23 cellular contexts compared by ENCODE assay signal in genomic region chr1:218692808-218693207, GRCh38.
DNase-seq lines count a peak whose midpoint lies in the region; ATAC-seq, FAIRE-seq and TF ChIP-seq lines count a peak whose summit lies in the region.
"Had no signal": no experiment of that assay in that cellular context is flagged by ENCODE, and none has a peak within 500 bp of the region (broad histone marks: within the 10 kb centered on the region; RNA-seq: fewer than 3 reads in every experiment).

No MANE protein-coding gene starts in this region.

- DNase-seq in mammary epithelial cell = no peak
- no peak for DNase-seq in breast epithelium (ENCODE audit: low spot score in 2 of 2)
- peak; percentile 14 for DNase-seq in NCI-H69 (lab: John Stamatoyannopoulos, UW)
- DNase-seq in endodermal cell = no peak
- peak; percentile 51 for DNase-seq in retina
- DNase-seq in D721Med (ENCODE audit: insufficient read length, low spot score) = no peak
- no peak for DNase-seq in NCI-H1048 (lab: John Stamatoyannopoulos, UW)
- DNase-seq: CD4-positive, alpha-beta memory T cell; DMS53; EL; NCI-H1417 treated with DMSO at 0.1 percent for 48 hours; NCI-H2029; NCI-H2171 treated with DMSO at 0.1 percent for 48 hours; NCI-H748 treated with DMSO at 0.1 percent for 48 hours had no signal

- H3K4me2 ChIP-seq in mammary epithelial cell (ENCODE audit: insufficient read depth, low read depth, low read length) = no peak overlapping the region
- H3K4me2 ChIP-seq: A549, BLaER1, GM23338 had no signal

- no TSS peak for BruUV-seq in mammary epithelial cell (replicated peaks; lab: Mats Ljungman, UMichigan)

- no peak overlapping the region for H3K9ac ChIP-seq in mammary epithelial cell (ENCODE audit: insufficient read depth, low read length)
- no peak overlapping the region for H3K9ac ChIP-seq in endodermal cell (ENCODE audit: extremely low read depth, low read length, poor library complexity, severe bottlenecking)
- H3K9ac ChIP-seq: BLaER1 had no signal

- dilution Hi-C loops in mammary epithelial cell (cut with HindIII; ENCODE audit: low sequenced_read_pairs) = no loop called here

- no peak for TF ChIP-seq CTCF in mammary epithelial cell (conservative IDR thresholded peaks at IDR 0.05 in 1 of 2, IDR thresholded peaks at IDR 0.05 in 1 of 2; ENCODE audit: extremely low read depth in 1 of 2, insufficient read depth in 1 of 2, low read depth in 1 of 2, low read length in 2 of 2)
- TF ChIP-seq CTCF in breast epithelium (IDR thresholded peaks at IDR 0.05) = no peak
- no peak for TF ChIP-seq CTCF in endodermal cell (conservative IDR thresholded peaks at IDR 0.05)
- TF ChIP-seq CTCF in D721Med (IDR thresholded peaks at IDR 0.05; ENCODE audit: insufficient read depth, missing control alignments) = no peak

- H3K4me3 ChIP-seq in mammary epithelial cell (replicated peaks in 1 of 3; ENCODE audit: insufficient read depth in 1 of 3, low read depth in 2 of 3, low read length in 3 of 3) = no peak overlapping the region
- no peak overlapping the region for H3K4me3 ChIP-seq in breast epithelium
- H3K4me3 ChIP-seq in endodermal cell (ENCODE audit: low read length) = peak overlapping the region; percentile 9
- H3K4me3 ChIP-seq: A549, BLaER1, GM12878, GM23338, K562, SK-N-MC had no signal

- peaks cover 5% of the 10 kb centered on the region for H3K9me3 Mint-ChIP-seq in endodermal cell
- H3K9me3 Mint-ChIP-seq: GM23338 had no signal

- no peaks in the 10 kb centered on the region for H3K27me3 Mint-ChIP-seq in endodermal cell (ENCODE audit: insufficient read depth)
- H3K27me3 Mint-ChIP-seq: CD4-positive, alpha-beta memory T cell had no signal

- 100% methylated on average over 2 of the region's 2 CpGs for WGBS in mammary epithelial cell (ENCODE audit: low coverage, missing lambda C conversion rate)
- WGBS in endodermal cell (ENCODE audit: insufficient coverage in 1 of 2, insufficient read length in 1 of 2), 2 experiments = 43 to 81% methylated on average over 1 to 2 of the region's 2 CpGs

- no peaks in the 10 kb centered on the region for H4K20me1 ChIP-seq in mammary epithelial cell (ENCODE audit: insufficient read depth, low read length)
- H4K20me1 ChIP-seq: BLaER1 had no signal

- no peaks in the 10 kb centered on the region for H3K4me1 Mint-ChIP-seq in endodermal cell
- H3K4me1 Mint-ChIP-seq: CD4-positive, alpha-beta memory T cell had no signal

- peak overlapping the region; percentile 67 for H2AFZ ChIP-seq in mammary epithelial cell (ENCODE audit: low read depth, low read length)
- H2AFZ ChIP-seq: GM23338 had no signal

- no peaks in the 10 kb centered on the region for H3K36me3 ChIP-seq in mammary epithelial cell (ENCODE audit: insufficient read depth, low read length)
- no peaks in the 10 kb centered on the region for H3K36me3 ChIP-seq in breast epithelium
- H3K36me3 ChIP-seq in endodermal cell (ENCODE audit: control insufficient read depth, insufficient read depth, low read length) = no peaks in the 10 kb centered on the region
- H3K36me3 ChIP-seq: BLaER1 had no signal

- H3K36me3 Mint-ChIP-seq in endodermal cell (ENCODE audit: low read depth) = no peaks in the 10 kb centered on the region
- H3K36me3 Mint-ChIP-seq: CD4-positive, alpha-beta memory T cell had no signal

- H3K4me3 Mint-ChIP-seq in endodermal cell = no peak overlapping the region
- H3K4me3 Mint-ChIP-seq: CD4-positive, alpha-beta memory T cell; GM23338 had no signal

- H3K27me3 ChIP-seq in mammary epithelial cell (ENCODE audit: insufficient read depth, low read length) = no peaks in the 10 kb centered on the region
- H3K27me3 ChIP-seq in breast epithelium = no peaks in the 10 kb centered on the region
- H3K27me3 ChIP-seq in endodermal cell (ENCODE audit: control insufficient read depth, insufficient read depth, low read length, poor library complexity, severe bottlenecking) = no peaks in the 10 kb centered on the region
- H3K27me3 ChIP-seq: BLaER1 had no signal

- H3K79me2 ChIP-seq in mammary epithelial cell (ENCODE audit: insufficient read depth, low read length) = no peaks in the 10 kb centered on the region

- TF ChIP-seq POLR2A in breast epithelium (IDR thresholded peaks at IDR 0.05) = no peak

- intact Hi-C loops in mammary epithelial cell (cut with micrococcal nuclease) = no loop called here
- intact Hi-C loops in breast epithelium (cut with DNase I; ENCODE audit: low total_unique reads) = no loop called here

- CTCF ChIA-PET in mammary epithelial cell (lab: Charles Lee; ENCODE audit: low non-redundant PET) = no interaction called here

- H3K9me3 ChIP-seq in mammary epithelial cell (replicated peaks; ENCODE audit: insufficient read depth, low read length) = peaks cover 5% of the 10 kb centered on the region
- H3K9me3 ChIP-seq in breast epithelium = no peaks in the 10 kb centered on the region
- peaks cover 13% of the 10 kb centered on the region for H3K9me3 ChIP-seq in endodermal cell (ENCODE audit: control insufficient read depth, low read length)
- H3K9me3 ChIP-seq: A549, BLaER1 had no signal

- no peak overlapping the region for H3K27ac Mint-ChIP-seq in endodermal cell
- H3K27ac Mint-ChIP-seq: CD4-positive, alpha-beta memory T cell; GM23338 had no signal

- H3K4me1 ChIP-seq in mammary epithelial cell (ENCODE audit: insufficient read depth, low read length) (no peaks in the 10 kb centered on the region), breast epithelium (no peaks in the 10 kb centered on the region), endodermal cell (ENCODE audit: control insufficient read depth, insufficient read depth, low read length) (peaks cover 4% of the 10 kb centered on the region)
- H3K4me1 ChIP-seq: A549 had no signal

- no peak overlapping the region for H3K27ac ChIP-seq in mammary epithelial cell (ENCODE audit: insufficient read depth, low read depth, low read length)
- no peak overlapping the region for H3K27ac ChIP-seq in breast epithelium
- no peak overlapping the region for H3K27ac ChIP-seq in endodermal cell (ENCODE audit: low read depth, low read length)
- H3K27ac ChIP-seq: BLaER1, SK-N-MC had no signal

- no peak for ATAC-seq in HG02885 (IDR thresholded peaks at IDR 0.05; ENCODE audit: poor library complexity, unreplicated experiment)
- ATAC-seq: A549, GM12878, GM23338, K562, Right ventricle myocardium inferior had no signal

- in situ Hi-C loops in mammary epithelial cell (cut with MboI; ENCODE audit: low sequenced_read_pairs in 2 of 2) = no loop called here

- FAIRE-seq in D721Med (lab: Jason Lieb, UNC) = no peak
- FAIRE-seq: A549, GM12878, K562, RCC 7860 had no signal

Comparison
In these comparisons a context has a peak if more than half of its experiments do, and no peak if none do; other contexts are left out.
1. DNase-seq: peak in NCI-H69 (single experiment) and retina (single experiment); none in mammary epithelial cell (single experiment), breast epithelium (0 of 2), endodermal cell (single experiment), D721Med (single experiment) and NCI-H1048 (single experiment).